1 cellular context compared by ENCODE assay signal in the genomic region with DNA sequence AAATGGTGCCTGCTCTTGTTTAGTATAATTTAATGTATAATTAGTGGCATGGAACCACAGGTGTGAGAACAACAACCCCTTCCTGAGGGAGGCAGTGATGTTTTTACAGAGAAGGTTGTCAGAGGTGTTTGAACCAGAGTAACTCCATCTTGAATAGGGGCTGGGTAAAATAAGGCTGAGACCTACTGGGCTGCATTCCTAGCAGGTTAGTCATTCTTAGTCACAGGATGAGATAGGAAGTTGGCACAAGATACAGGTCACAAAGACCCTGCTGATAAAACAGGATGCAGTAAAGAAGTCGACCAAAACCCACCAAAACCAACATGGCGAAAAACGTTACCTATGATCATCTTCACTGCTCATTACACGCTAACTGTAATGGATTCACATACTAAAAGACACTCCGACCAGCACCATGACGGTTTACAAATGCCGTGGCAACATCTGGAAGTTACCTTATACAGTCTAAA.
TF ChIP-seq lines count a peak whose summit lies in the region.

No MANE protein-coding gene starts in this region.

TF ChIP-seq in K562, 482 proteins besides CTCF, POLR2A, EP300 and RAD21 (continued from another document and continues in another):
- TF ChIP-seq, protein P1, sequence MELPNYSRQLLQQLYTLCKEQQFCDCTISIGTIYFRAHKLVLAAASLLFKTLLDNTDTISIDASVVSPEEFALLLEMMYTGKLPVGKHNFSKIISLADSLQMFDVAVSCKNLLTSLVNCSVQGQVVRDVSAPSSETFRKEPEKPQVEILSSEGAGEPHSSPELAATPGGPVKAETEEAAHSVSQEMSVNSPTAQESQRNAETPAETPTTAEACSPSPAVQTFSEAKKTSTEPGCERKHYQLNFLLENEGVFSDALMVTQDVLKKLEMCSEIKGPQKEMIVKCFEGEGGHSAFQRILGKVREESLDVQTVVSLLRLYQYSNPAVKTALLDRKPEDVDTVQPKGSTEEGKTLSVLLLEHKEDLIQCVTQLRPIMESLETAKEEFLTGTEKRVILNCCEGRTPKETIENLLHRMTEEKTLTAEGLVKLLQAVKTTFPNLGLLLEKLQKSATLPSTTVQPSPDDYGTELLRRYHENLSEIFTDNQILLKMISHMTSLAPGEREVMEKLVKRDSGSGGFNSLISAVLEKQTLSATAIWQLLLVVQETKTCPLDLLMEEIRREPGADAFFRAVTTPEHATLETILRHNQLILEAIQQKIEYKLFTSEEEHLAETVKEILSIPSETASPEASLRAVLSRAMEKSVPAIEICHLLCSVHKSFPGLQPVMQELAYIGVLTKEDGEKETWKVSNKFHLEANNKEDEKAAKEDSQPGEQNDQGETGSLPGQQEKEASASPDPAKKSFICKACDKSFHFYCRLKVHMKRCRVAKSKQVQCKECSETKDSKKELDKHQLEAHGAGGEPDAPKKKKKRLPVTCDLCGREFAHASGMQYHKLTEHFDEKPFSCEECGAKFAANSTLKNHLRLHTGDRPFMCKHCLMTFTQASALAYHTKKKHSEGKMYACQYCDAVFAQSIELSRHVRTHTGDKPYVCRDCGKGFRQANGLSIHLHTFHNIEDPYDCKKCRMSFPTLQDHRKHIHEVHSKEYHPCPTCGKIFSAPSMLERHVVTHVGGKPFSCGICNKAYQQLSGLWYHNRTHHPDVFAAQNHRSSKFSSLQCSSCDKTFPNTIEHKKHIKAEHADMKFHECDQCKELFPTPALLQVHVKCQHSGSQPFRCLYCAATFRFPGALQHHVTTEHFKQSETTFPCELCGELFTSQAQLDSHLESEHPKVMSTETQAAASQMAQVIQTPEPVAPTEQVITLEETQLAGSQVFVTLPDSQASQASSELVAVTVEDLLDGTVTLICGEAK (IDR thresholded peaks at IDR 0.05), result no peak
- TF ChIP-seq, protein P1 (CRISPR knock-in tag; IDR thresholded peaks at IDR 0.05), result no peak
- no peak for TF ChIP-seq SRSF9 (IDR thresholded peaks at IDR 0.05; ENCODE audit: borderline replicate concordance, low read depth, low read length)
- TF ChIP-seq TEAD4 (IDR thresholded peaks at IDR 0.05; ENCODE audit: low read length), result no peak; the same call in 1 of the 2 replicates
- no peak for TF ChIP-seq TEAD4 (CRISPR knock-in tag; IDR thresholded peaks at IDR 0.05; ENCODE audit: borderline replicate concordance)
- TF ChIP-seq, protein P2, sequence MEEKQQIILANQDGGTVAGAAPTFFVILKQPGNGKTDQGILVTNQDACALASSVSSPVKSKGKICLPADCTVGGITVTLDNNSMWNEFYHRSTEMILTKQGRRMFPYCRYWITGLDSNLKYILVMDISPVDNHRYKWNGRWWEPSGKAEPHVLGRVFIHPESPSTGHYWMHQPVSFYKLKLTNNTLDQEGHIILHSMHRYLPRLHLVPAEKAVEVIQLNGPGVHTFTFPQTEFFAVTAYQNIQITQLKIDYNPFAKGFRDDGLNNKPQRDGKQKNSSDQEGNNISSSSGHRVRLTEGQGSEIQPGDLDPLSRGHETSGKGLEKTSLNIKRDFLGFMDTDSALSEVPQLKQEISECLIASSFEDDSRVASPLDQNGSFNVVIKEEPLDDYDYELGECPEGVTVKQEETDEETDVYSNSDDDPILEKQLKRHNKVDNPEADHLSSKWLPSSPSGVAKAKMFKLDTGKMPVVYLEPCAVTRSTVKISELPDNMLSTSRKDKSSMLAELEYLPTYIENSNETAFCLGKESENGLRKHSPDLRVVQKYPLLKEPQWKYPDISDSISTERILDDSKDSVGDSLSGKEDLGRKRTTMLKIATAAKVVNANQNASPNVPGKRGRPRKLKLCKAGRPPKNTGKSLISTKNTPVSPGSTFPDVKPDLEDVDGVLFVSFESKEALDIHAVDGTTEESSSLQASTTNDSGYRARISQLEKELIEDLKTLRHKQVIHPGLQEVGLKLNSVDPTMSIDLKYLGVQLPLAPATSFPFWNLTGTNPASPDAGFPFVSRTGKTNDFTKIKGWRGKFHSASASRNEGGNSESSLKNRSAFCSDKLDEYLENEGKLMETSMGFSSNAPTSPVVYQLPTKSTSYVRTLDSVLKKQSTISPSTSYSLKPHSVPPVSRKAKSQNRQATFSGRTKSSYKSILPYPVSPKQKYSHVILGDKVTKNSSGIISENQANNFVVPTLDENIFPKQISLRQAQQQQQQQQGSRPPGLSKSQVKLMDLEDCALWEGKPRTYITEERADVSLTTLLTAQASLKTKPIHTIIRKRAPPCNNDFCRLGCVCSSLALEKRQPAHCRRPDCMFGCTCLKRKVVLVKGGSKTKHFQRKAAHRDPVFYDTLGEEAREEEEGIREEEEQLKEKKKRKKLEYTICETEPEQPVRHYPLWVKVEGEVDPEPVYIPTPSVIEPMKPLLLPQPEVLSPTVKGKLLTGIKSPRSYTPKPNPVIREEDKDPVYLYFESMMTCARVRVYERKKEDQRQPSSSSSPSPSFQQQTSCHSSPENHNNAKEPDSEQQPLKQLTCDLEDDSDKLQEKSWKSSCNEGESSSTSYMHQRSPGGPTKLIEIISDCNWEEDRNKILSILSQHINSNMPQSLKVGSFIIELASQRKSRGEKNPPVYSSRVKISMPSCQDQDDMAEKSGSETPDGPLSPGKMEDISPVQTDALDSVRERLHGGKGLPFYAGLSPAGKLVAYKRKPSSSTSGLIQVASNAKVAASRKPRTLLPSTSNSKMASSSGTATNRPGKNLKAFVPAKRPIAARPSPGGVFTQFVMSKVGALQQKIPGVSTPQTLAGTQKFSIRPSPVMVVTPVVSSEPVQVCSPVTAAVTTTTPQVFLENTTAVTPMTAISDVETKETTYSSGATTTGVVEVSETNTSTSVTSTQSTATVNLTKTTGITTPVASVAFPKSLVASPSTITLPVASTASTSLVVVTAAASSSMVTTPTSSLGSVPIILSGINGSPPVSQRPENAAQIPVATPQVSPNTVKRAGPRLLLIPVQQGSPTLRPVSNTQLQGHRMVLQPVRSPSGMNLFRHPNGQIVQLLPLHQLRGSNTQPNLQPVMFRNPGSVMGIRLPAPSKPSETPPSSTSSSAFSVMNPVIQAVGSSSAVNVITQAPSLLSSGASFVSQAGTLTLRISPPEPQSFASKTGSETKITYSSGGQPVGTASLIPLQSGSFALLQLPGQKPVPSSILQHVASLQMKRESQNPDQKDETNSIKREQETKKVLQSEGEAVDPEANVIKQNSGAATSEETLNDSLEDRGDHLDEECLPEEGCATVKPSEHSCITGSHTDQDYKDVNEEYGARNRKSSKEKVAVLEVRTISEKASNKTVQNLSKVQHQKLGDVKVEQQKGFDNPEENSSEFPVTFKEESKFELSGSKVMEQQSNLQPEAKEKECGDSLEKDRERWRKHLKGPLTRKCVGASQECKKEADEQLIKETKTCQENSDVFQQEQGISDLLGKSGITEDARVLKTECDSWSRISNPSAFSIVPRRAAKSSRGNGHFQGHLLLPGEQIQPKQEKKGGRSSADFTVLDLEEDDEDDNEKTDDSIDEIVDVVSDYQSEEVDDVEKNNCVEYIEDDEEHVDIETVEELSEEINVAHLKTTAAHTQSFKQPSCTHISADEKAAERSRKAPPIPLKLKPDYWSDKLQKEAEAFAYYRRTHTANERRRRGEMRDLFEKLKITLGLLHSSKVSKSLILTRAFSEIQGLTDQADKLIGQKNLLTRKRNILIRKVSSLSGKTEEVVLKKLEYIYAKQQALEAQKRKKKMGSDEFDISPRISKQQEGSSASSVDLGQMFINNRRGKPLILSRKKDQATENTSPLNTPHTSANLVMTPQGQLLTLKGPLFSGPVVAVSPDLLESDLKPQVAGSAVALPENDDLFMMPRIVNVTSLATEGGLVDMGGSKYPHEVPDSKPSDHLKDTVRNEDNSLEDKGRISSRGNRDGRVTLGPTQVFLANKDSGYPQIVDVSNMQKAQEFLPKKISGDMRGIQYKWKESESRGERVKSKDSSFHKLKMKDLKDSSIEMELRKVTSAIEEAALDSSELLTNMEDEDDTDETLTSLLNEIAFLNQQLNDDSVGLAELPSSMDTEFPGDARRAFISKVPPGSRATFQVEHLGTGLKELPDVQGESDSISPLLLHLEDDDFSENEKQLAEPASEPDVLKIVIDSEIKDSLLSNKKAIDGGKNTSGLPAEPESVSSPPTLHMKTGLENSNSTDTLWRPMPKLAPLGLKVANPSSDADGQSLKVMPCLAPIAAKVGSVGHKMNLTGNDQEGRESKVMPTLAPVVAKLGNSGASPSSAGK (IDR thresholded peaks at IDR 0.05), result no peak
- TF ChIP-seq MTF1 (CRISPR knock-in tag; IDR thresholded peaks at IDR 0.05; ENCODE audit: borderline replicate concordance), result peak; percentile 81; the same call in 1 of the 2 replicates
- no peak for TF ChIP-seq FOS (IDR thresholded peaks at IDR 0.05; ENCODE audit: extremely low read depth, insufficient read length)
- TF ChIP-seq ZNF175 (CRISPR knock-in tag; IDR thresholded peaks at IDR 0.05; ENCODE audit: low read depth), result peak; percentile 100
- no peak for TF ChIP-seq NFE2 (IDR thresholded peaks at IDR 0.05; ENCODE audit: low read depth)
- TF ChIP-seq FOSL1 (tag; conservative IDR thresholded peaks at IDR 0.05), result peak; percentile 92
- no peak for TF ChIP-seq ZFP36 (IDR thresholded peaks at IDR 0.05; ENCODE audit: low read depth, low read length, partially characterized antibody)
- TF ChIP-seq, protein P3, sequence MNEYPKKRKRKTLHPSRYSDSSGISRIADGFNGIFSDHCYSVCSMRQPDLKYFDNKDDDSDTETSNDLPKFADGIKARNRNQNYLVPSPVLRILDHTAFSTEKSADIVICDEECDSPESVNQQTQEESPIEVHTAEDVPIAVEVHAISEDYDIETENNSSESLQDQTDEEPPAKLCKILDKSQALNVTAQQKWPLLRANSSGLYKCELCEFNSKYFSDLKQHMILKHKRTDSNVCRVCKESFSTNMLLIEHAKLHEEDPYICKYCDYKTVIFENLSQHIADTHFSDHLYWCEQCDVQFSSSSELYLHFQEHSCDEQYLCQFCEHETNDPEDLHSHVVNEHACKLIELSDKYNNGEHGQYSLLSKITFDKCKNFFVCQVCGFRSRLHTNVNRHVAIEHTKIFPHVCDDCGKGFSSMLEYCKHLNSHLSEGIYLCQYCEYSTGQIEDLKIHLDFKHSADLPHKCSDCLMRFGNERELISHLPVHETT (CRISPR knock-in tag; conservative IDR thresholded peaks at IDR 0.05 in 1 of 2, IDR thresholded peaks at IDR 0.05 in 1 of 2), result peak in 1 of 2 experiments; percentile 99; a peak in 2 of 4 replicates
- TF ChIP-seq, protein P4, sequence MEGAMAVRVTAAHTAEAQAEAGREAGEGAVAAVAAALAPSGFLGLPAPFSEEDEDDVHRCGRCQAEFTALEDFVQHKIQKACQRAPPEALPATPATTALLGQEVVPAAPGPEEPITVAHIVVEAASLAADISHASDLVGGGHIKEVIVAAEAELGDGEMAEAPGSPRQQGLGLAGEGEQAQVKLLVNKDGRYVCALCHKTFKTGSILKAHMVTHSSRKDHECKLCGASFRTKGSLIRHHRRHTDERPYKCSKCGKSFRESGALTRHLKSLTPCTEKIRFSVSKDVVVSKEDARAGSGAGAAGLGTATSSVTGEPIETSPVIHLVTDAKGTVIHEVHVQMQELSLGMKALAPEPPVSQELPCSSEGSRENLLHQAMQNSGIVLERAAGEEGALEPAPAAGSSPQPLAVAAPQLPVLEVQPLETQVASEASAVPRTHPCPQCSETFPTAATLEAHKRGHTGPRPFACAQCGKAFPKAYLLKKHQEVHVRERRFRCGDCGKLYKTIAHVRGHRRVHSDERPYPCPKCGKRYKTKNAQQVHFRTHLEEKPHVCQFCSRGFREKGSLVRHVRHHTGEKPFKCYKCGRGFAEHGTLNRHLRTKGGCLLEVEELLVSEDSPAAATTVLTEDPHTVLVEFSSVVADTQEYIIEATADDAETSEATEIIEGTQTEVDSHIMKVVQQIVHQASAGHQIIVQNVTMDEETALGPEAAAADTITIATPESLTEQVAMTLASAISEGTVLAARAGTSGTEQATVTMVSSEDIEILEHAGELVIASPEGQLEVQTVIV (CRISPR knock-in tag; IDR thresholded peaks at IDR 0.05; ENCODE audit: borderline replicate concordance), result peak; percentile 44; the same call in 1 of the 2 replicates
- TF ChIP-seq, protein P5, sequence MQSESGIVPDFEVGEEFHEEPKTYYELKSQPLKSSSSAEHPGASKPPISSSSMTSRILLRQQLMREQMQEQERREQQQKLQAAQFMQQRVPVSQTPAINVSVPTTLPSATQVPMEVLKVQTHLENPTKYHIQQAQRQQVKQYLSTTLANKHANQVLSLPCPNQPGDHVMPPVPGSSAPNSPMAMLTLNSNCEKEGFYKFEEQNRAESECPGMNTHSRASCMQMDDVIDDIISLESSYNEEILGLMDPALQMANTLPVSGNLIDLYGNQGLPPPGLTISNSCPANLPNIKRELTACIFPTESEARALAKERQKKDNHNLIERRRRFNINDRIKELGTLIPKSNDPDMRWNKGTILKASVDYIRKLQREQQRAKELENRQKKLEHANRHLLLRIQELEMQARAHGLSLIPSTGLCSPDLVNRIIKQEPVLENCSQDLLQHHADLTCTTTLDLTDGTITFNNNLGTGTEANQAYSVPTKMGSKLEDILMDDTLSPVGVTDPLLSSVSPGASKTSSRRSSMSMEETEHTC (IDR thresholded peaks at IDR 0.05), result no peak
- no peak for TF ChIP-seq CBX1 (IDR thresholded peaks at IDR 0.05; ENCODE audit: low read depth)
- no peak for TF ChIP-seq FOXK1 (CRISPR knock-in tag; IDR thresholded peaks at IDR 0.05; ENCODE audit: borderline replicate concordance)
- TF ChIP-seq CEBPB (tag; IDR thresholded peaks at IDR 0.05), result no peak
- no peak for TF ChIP-seq SRSF3 (IDR thresholded peaks at IDR 0.05; ENCODE audit: insufficient read depth, low read length)
- TF ChIP-seq ZNF699 (CRISPR knock-in tag; IDR thresholded peaks at IDR 0.05; ENCODE audit: insufficient replicate concordance), result no peak
- TF ChIP-seq SMARCC2 (IDR thresholded peaks at IDR 0.05; ENCODE audit: low read depth), result no peak
- peak; percentile 84 for TF ChIP-seq ZNF347 (CRISPR knock-in tag; IDR thresholded peaks at IDR 0.05; ENCODE audit: low read depth)
- TF ChIP-seq ZZZ3 (IDR thresholded peaks at IDR 0.05), result no peak
- no peak for TF ChIP-seq ATF1 (CRISPR knock-in tag; IDR thresholded peaks at IDR 0.05)
- peak; percentile 54 for TF ChIP-seq ATF1 (tag; IDR thresholded peaks at IDR 0.05)
- peak; percentile 61 for TF ChIP-seq NFIX (CRISPR knock-in tag; IDR thresholded peaks at IDR 0.05; ENCODE audit: low read depth)
